In genomic region chr3:156677120-156677479, GRCh38 we compare ENCODE assay signal across 8 cellular contexts. TPM values are rescaled to one million over a fixed set of nuclear protein-coding genes. Genes with fewer than 3 reads are reported as not detected.
DNase-seq lines count a peak whose midpoint lies in the region; ATAC-seq, FAIRE-seq and TF ChIP-seq lines count a peak whose summit lies in the region.

No MANE protein-coding gene starts in this region.

- RAD21 ChIA-PET in GM12878 (lab: Charles Lee; ENCODE audit: unreplicated experiment): interaction anchor here (0.8 to 5.9 kb wide), 13 partner anchors 9 to 460 kb away, joined by 3 to 40 read pairs (median 8); partner anchors contain the start of gene SSR3

- peaks cover 20% of the 10 kb centered on the region for H3K4me1 ChIP-seq in Caco-2
- peaks cover 15% of the 10 kb centered on the region; the same call in 1 of the 2 replicates for H3K4me1 ChIP-seq in GM12878 (ENCODE audit: control insufficient read depth, insufficient read depth, low read length)

- in situ Hi-C loops in GM12878 (cut with MboI): loop anchor here (5.0 kb wide), 2 partner anchors 405 to 460 kb away; no protein-coding TSS in a partner anchor

- H3K36me3 Mint-ChIP-seq in Caco-2 (ENCODE audit: insufficient read depth, unreplicated experiment) (peaks cover 50% of the 10 kb centered on the region), nephron (ENCODE audit: low read depth) (peaks cover 24% of the 10 kb centered on the region)

- SMC1A ChIA-PET in GM12878 (lab: Charles Lee; ENCODE audit: uncharacterized antibody, unreplicated experiment): interaction anchor here (1.0 to 8.9 kb wide), 18 partner anchors 10 to 460 kb away, joined by 3 to 142 read pairs (median 4); partner anchors contain the start of gene SSR3

- TF ChIP-seq RAD21 in GM12878 (IDR thresholded peaks at IDR 0.05; ENCODE audit: insufficient read depth, low read depth, low read length): no peak

- TF ChIP-seq CTCF in Caco-2 (IDR thresholded peaks at IDR 0.05; ENCODE audit: insufficient read depth in 1 of 2, low read depth in 1 of 2, low read length in 1 of 2, severe bottlenecking in 1 of 2, unreplicated experiment in 1 of 2): no peak
- no peak for TF ChIP-seq CTCF in GM12878 (IDR thresholded peaks at IDR 0.05 in 2 of 3, conservative IDR thresholded peaks at IDR 0.05 in 1 of 3; ENCODE audit: control insufficient read depth in 2 of 3, extremely low read depth in 1 of 3, insufficient read depth in 1 of 3, low read depth in 3 of 3, low read length in 3 of 3)
- no peak for TF ChIP-seq CTCF in nephron (IDR thresholded peaks at IDR 0.05; ENCODE audit: unreplicated experiment in 3 of 3)

- intact Hi-C loops in Caco-2 (cut with micrococcal nuclease; ENCODE audit: unreplicated experiment) (no loop called here), GM12878 (cut with micrococcal nuclease; ENCODE audit: unreplicated experiment) (no loop called here)

- no peak overlapping the region for H3K9ac ChIP-seq in GM12878 (ENCODE audit: control insufficient read depth, insufficient read depth, low read length)

- H3K9me3 ChIP-seq in Caco-2 (no peaks in the 10 kb centered on the region), MG63 (no peaks in the 10 kb centered on the region), GM12878 (replicated peaks; ENCODE audit: control insufficient read depth, insufficient read depth, low read length) (no peaks in the 10 kb centered on the region)

- no peak for ATAC-seq in GM12878
- ATAC-seq in GM18867 (IDR thresholded peaks at IDR 0.05; ENCODE audit: unreplicated experiment): no peak

- TF ChIP-seq EP300 in GM12878 (IDR thresholded peaks at IDR 0.05; ENCODE audit: borderline replicate concordance in 1 of 2, control insufficient read depth in 1 of 2, low read depth in 2 of 2, low read length in 2 of 2): no peak

- H3K9me3 Mint-ChIP-seq in Caco-2 (ENCODE audit: unreplicated experiment) (no peaks in the 10 kb centered on the region), nephron (no peaks in the 10 kb centered on the region)

- H3K27me3 ChIP-seq in Caco-2 (replicated peaks; ENCODE audit: control insufficient read depth, insufficient read depth, low read length) (no peaks in the 10 kb centered on the region), MG63 (no peaks in the 10 kb centered on the region), GM12878 (replicated peaks in 1 of 2; ENCODE audit: control insufficient read depth in 2 of 2, insufficient read depth in 2 of 2, low read length in 1 of 2) (no peaks in the 10 kb centered on the region)

- WGBS in GM12878 (ENCODE audit: insufficient coverage, insufficient replicate concordance, low lambda C conversion rate, missing lambda C conversion rate): 47% methylated on average over 1 of the region's 1 CpG

- peaks cover 3% of the 10 kb centered on the region; the same call in 1 of the 2 replicates for H4K20me1 ChIP-seq in GM12878 (ENCODE audit: control insufficient read depth, insufficient read depth)

- peak overlapping the region; percentile 82 for H3K4me2 ChIP-seq in GM12878 (ENCODE audit: control insufficient read depth, insufficient read depth)

- H3K4me3 ChIP-seq in Caco-2 (ENCODE audit: low read depth, low read length): no peak overlapping the region
- peak overlapping the region; percentile 85 for H3K4me3 ChIP-seq in MG63
- peak overlapping the region; percentile 98 for H3K4me3 ChIP-seq in GM12878

- CTCF ChIA-PET in Caco-2 (lab: Charles Lee) (no interaction called here), GM12878 (lab: Yijun Ruan, JAX) (interaction anchor here (0.8 to 12.1 kb wide), 7 partner anchors 9 to 461 kb away, joined by 4 to 199 read pairs (median 7); no protein-coding TSS in a partner anchor)

- H3K27ac Mint-ChIP-seq in Caco-2 (ENCODE audit: unreplicated experiment) (no peak overlapping the region), nephron (peak overlapping the region; percentile 19 to 79 (median 39))

- POLR2A ChIA-PET in Caco-2 (lab: Charles Lee) (no interaction called here), GM12878 (lab: Charles Lee) (interaction anchor here (0.8 to 3.8 kb wide), 3 partner anchors 122 to 412 kb away, joined by 4 to 20 read pairs (median 5); partner anchors contain the start of gene SSR3)

- H3K27me3 Mint-ChIP-seq in Caco-2 (ENCODE audit: insufficient read depth, unreplicated experiment): no peaks in the 10 kb centered on the region
- no peaks in the 10 kb centered on the region for H3K27me3 Mint-ChIP-seq in nephron (ENCODE audit: low read depth)

- H3K36me3 ChIP-seq in Caco-2 (ENCODE audit: control insufficient read depth, insufficient read depth, low read length) (no peaks in the 10 kb centered on the region), MG63 (peaks cover 50% of the 10 kb centered on the region), GM12878 (ENCODE audit: control insufficient read depth in 2 of 2, insufficient read depth in 2 of 2, low read length in 1 of 2) (peaks cover 3 to 17% of the 10 kb centered on the region in 2 experiments)

- DNase-seq in Caco-2: no peak
- DNase-seq in MG63: no peak
- no peak for DNase-seq in GM12878 (ENCODE audit: low read depth, low spot score)
- DNase-seq in pons (ENCODE audit: low spot score): no peak
- DNase-seq in anterior cingulate cortex (lab: John Stamatoyannopoulos, UW): no peak
- DNase-seq in Ammon's horn (ENCODE audit: low spot score): no peak

- H3K4me1 Mint-ChIP-seq in Caco-2 (ENCODE audit: low read depth, unreplicated experiment) (peaks cover 11% of the 10 kb centered on the region), nephron (peaks cover 61% of the 10 kb centered on the region)

- TF ChIP-seq POLR2A in GM12878 (IDR thresholded peaks at IDR 0.05; ENCODE audit: low read depth, low read length): no peak

- H3K4me3 Mint-ChIP-seq in Caco-2 (ENCODE audit: unreplicated experiment): peak overlapping the region; percentile 97
- H3K4me3 Mint-ChIP-seq in nephron: peak overlapping the region; percentile 91 to 99 (median 98)

- no peak overlapping the region; the same call in 1 of the 2 replicates for H3K27ac ChIP-seq in GM12878 (ENCODE audit: control insufficient read depth, insufficient read depth)

- H3K79me2 ChIP-seq in GM12878 (ENCODE audit: control insufficient read depth, insufficient read depth, low read length): peaks cover 76% of the 10 kb centered on the region

- FAIRE-seq in GM12878 (lab: Jason Lieb, UNC): no peak

- H2AFZ ChIP-seq in GM12878 (ENCODE audit: control insufficient read depth, low read depth, low read length): no peak overlapping the region

- BruUV-seq in Caco-2 (replicated peaks; lab: Mats Ljungman, UMichigan) (no TSS peak), GM12878 (replicated peaks; lab: Mats Ljungman, UMichigan) (no TSS peak)

TF ChIP-seq in GM12878, 131 proteins besides CTCF, POLR2A, EP300 and RAD21:
- TF ChIP-seq PAX8 (IDR thresholded peaks at IDR 0.05) (no peak), RUNX3 (IDR thresholded peaks at IDR 0.05; ENCODE audit: low read length) (peak; percentile 67), BACH1 (IDR thresholded peaks at IDR 0.05; ENCODE audit: borderline replicate concordance) (no peak)
TF ChIP-seq in GM12878: peak in this region for 1.

RNA-seq across cellular contexts. Expression of gene TIPARP, which starts 2.7 kb away (rescaled TPM):
- total RNA-seq in Caco-2 (2022) (15.8 and 18.2 TPM in 2 replicates), GM12878 (2014; rRNA removed) (17.8 and 23.4 TPM in 2 replicates), GM12878 (2014; rRNA removed; fragmentation: Illumina TruSeq; extraction: Trizol) (21.5 TPM in 2 replicates), GM12878 (2021) (13.8 and 14.8 TPM in 2 replicates)
- 46.1 and 74.7 TPM in 2 replicates for total RNA-seq in MG63 (2014; rRNA removed; shearing (Covaris generic); ENCODE audit: low replicate concordance)
- 60.0 and 68.9 TPM in 2 replicates for total RNA-seq in GM12878 (2013; cell fraction: nucleolus; rRNA removed)
- 12.8 TPM for polyA plus RNA-seq in GM12878 (2011; ENCODE audit: low read depth)
- polyA plus RNA-seq in GM12878 (2011; rRNA removed) (13.5 and 17.2 TPM in 2 replicates), GM12878 (2014; fragmentation: Illumina TruSeq; extraction: Trizol) (17.8 and 22.1 TPM in 2 replicates), GM12878 (2014; fragmentation: Nextera tagmentation; extraction: Ambion mirVana) (1 to 10 TPM; 3.2 to 3.3 TPM), GM12878 (2014; rRNA removed) (7.6 and 9.3 TPM in 2 replicates), GM12878 (2016; fragmentation: Nextera tagmentation; extraction: Ambion mirVana) (1 to 10 TPM; 6.1 to 7.9 TPM)
- 5.4 and 9.3 TPM in 2 replicates for polyA plus RNA-seq in GM12878 (2011; cell fraction: cytosol; rRNA removed)
- polyA plus RNA-seq in GM12878 (2011; cell fraction: nucleus; rRNA removed): 12.0 and 17.3 TPM in 2 replicates
- polyA plus RNA-seq in GM12878 (2012): 16.9 and 22.4 TPM in 2 replicates
- polyA minus RNA-seq in GM12878 (2011; rRNA and poly(A)+ RNA removed): 17.3 and 21.8 TPM in 2 replicates
- 6.5 and 7.7 TPM in 2 replicates for polyA minus RNA-seq in GM12878 (2011; cell fraction: cytosol; rRNA and poly(A)+ RNA removed)
- 41.8 and 42.7 TPM in 2 replicates for polyA minus RNA-seq in GM12878 (2011; cell fraction: nucleus; rRNA and poly(A)+ RNA removed)
